In the genomic region with DNA sequence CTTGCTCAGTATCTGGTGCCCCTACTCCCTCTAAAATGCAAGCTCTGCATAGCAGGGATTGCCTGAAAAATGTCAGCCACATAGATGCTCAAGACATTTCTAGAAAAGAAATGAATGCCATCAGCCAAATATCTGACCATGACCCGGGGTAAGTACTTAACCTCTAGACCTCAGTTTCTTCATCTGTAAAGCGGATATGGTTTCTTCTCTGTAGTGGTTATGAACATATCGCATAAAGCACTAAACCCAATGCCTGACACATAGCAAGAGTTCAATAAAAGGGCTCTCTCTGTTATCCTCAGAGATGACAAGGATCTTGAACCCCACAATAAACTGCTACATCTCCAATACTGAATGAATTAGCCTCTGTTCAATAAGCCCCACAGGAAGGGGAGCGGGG, we compare ENCODE assay signal across 1 cellular context.
TF ChIP-seq lines count a peak whose summit lies in the region.

No MANE protein-coding gene starts in this region.

TF ChIP-seq in GM23338, 12 proteins besides CTCF, POLR2A, EP300 and RAD21 (continued from another document):
- no peak for TF ChIP-seq REST (IDR thresholded peaks at IDR 0.05; ENCODE audit: unreplicated experiment)
- TF ChIP-seq STAT1 (IDR thresholded peaks at IDR 0.05; ENCODE audit: unreplicated experiment) = no peak
- no peak for TF ChIP-seq EZH2phosphoT487 (IDR thresholded peaks at IDR 0.05; ENCODE audit: unreplicated experiment)
